17 cellular contexts compared by ENCODE assay signal in the genomic region with DNA sequence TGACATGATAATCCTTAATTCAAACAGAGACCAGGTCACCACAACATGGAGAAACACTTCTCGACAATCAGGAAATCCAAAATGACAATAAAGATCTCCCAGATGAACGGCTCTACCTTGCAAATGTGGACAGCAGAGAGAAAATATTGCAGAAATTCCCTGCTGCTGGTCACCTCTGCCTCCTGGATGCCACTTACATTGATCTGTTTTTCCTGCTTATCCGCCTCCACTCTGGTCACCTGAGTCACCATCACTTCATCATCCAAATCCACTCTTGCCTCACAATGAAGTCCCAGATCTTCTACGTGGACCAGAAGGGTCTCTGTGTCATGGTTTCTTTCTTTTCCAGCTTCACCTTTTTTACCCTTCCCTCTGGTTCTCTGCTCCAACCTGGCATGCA. TPM values are rescaled to one million over a fixed set of nuclear protein-coding genes. Genes with fewer than 3 reads are reported as not detected.
DNase-seq lines count a peak whose midpoint lies in the region; ATAC-seq and TF ChIP-seq lines count a peak whose summit lies in the region.
"Had no signal": no experiment of that assay in that cellular context is flagged by ENCODE, and none has a peak within 500 bp of the region (broad histone marks: within the 10 kb centered on the region; RNA-seq: fewer than 3 reads in every experiment).

No MANE protein-coding gene starts in this region.

- no peaks in the 10 kb centered on the region for H3K9me3 Mint-ChIP-seq in CD4-positive, alpha-beta T cell
- H3K9me3 Mint-ChIP-seq in GM23338 (no peaks in the 10 kb centered on the region), osteocyte (ENCODE audit: unreplicated experiment) (no peaks in the 10 kb centered on the region)
- no peaks in the 10 kb centered on the region for H3K9me3 Mint-ChIP-seq in activated T-helper 1 cell treated with anti-CD3 and anti-CD28 coated beads, Interleukin-12 subunit alpha, Interleukin-12 subunit beta, Interleukin-2, Interleukin-4 antibody, amounts not matched to agents 30 ng/mL and 10 ng/mL and 1 ng/mL, durations not matched to agents 14 hours and 24 hours and 36 hours
- no peaks in the 10 kb centered on the region for H3K9me3 Mint-ChIP-seq in naive thymus-derived CD8-positive, alpha-beta T cell
- H3K9me3 Mint-ChIP-seq in natural killer cell treated with Interleukin-12 subunit alpha and Interleukin-12 subunit beta and Interleukin-15 and Interleukin-18, amount 100 ng/mL, for 72 hours, result no peaks in the 10 kb centered on the region

- no peak for ATAC-seq in CD4-positive, alpha-beta T cell (ENCODE audit: poor library complexity)
- ATAC-seq in GM23338 (no peak), HG02798 (IDR thresholded peaks at IDR 0.05; ENCODE audit: poor library complexity, unreplicated experiment) (no peak)
- no peak for ATAC-seq in naive thymus-derived CD8-positive, alpha-beta T cell
- no peak for ATAC-seq in natural killer cell treated with Interleukin-12 subunit alpha and Interleukin-12 subunit beta and Interleukin-15 and Interleukin-18, amount 100 ng/mL, for 72 hours

- POLR2A ChIA-PET in CD4-positive, alpha-beta T cell (lab: Charles Lee), result no interaction called here
- POLR2A ChIA-PET in naive thymus-derived CD8-positive, alpha-beta T cell (lab: Charles Lee), result interaction anchor here (0.8 to 16.3 kb wide), 4 partner anchors 8 to 63 kb away, joined by 3 to 416 read pairs (median 8); partner anchors contain the start of genes MED6 and TTC9

- no peaks in the 10 kb centered on the region for H3K9me3 ChIP-seq in CD4-positive, alpha-beta T cell (ENCODE audit: control insufficient read depth, low read length)
- H3K9me3 ChIP-seq: right lobe of liver had no signal

- no peaks in the 10 kb centered on the region for H3F3A ChIP-seq in GM23338 (replicated peaks; ENCODE audit: low read depth)

- H3K4me3 ChIP-seq in GM23338, result no peak overlapping the region
- H3K4me3 ChIP-seq: coronary artery, right lobe of liver had no signal

- H3K4me1 ChIP-seq in GM23338 (ENCODE audit: insufficient read depth), result peaks cover 59% of the 10 kb centered on the region

- H3K27me3 ChIP-seq in CD4-positive, alpha-beta T cell (ENCODE audit: control insufficient read depth, insufficient read depth, low read length), result no peaks in the 10 kb centered on the region
- H3K27me3 ChIP-seq in GM23338 (ENCODE audit: insufficient read depth), result no peaks in the 10 kb centered on the region
- H3K27me3 ChIP-seq: right lobe of liver had no signal

- no peak for DNase-seq in CD4-positive, alpha-beta T cell
- DNase-seq in GM23338 (ENCODE audit: low spot score) (no peak), osteocyte (ENCODE audit: extremely low spot score, unreplicated experiment) (no peak)
- no peak for DNase-seq in activated T-helper 1 cell treated with anti-CD3 and anti-CD28 coated beads, Interleukin-12 subunit alpha, Interleukin-12 subunit beta, Interleukin-2, Interleukin-4 antibody, amounts not matched to agents 30 ng/mL and 10 ng/mL and 1 ng/mL, durations not matched to agents 14 hours and 24 hours and 36 hours (ENCODE audit: low spot score)
- DNase-seq in naive thymus-derived CD8-positive, alpha-beta T cell, result no peak
- no peak for DNase-seq in natural killer cell treated with Interleukin-12 subunit alpha and Interleukin-12 subunit beta and Interleukin-15 and Interleukin-18, amount 100 ng/mL, for 72 hours (ENCODE audit: low spot score)
- DNase-seq: activated effector memory CD4-positive, alpha-beta T cell treated with Interleukin-2 at 50 U/mL for 16 hours; foreskin melanocyte; H7; left cardiac atrium; NCI-H1105 treated with DMSO at 0.1 percent for 48 hours; nucleus accumbens; stimulated activated CD4-positive, alpha-beta T cell treated with anti-CD3 and anti-CD28 coated beads, Interleukin-1b, Interleukin-23, amount 100 ng/mL, for 48 hours had no signal

- peak overlapping the region; percentile 95 for H3K27ac Mint-ChIP-seq in CD4-positive, alpha-beta T cell
- H3K27ac Mint-ChIP-seq in GM23338 (peak overlapping the region; percentile 30; the same call in 1 of the 2 replicates), osteocyte (ENCODE audit: unreplicated experiment) (no peak overlapping the region)
- no peak overlapping the region for H3K27ac Mint-ChIP-seq in activated T-helper 1 cell treated with anti-CD3 and anti-CD28 coated beads, Interleukin-12 subunit alpha, Interleukin-12 subunit beta, Interleukin-2, Interleukin-4 antibody, amounts not matched to agents 30 ng/mL and 10 ng/mL and 1 ng/mL, durations not matched to agents 14 hours and 24 hours and 36 hours
- H3K27ac Mint-ChIP-seq in naive thymus-derived CD8-positive, alpha-beta T cell, result peak overlapping the region; percentile 95 to 99 (median 98)
- H3K27ac Mint-ChIP-seq in natural killer cell treated with Interleukin-12 subunit alpha and Interleukin-12 subunit beta and Interleukin-15 and Interleukin-18, amount 100 ng/mL, for 72 hours, result no peak overlapping the region

- H3K36me3 ChIP-seq in GM23338 (ENCODE audit: insufficient read depth), result peaks cover 19% of the 10 kb centered on the region
- H3K36me3 ChIP-seq: right lobe of liver had no signal

- H3K4me3 Mint-ChIP-seq in CD4-positive, alpha-beta T cell, result peak overlapping the region; percentile 49
- H3K4me3 Mint-ChIP-seq in GM23338, result no peak overlapping the region
- peak overlapping the region; percentile 24 for H3K4me3 Mint-ChIP-seq in activated T-helper 1 cell treated with anti-CD3 and anti-CD28 coated beads, Interleukin-12 subunit alpha, Interleukin-12 subunit beta, Interleukin-2, Interleukin-4 antibody, amounts not matched to agents 30 ng/mL and 10 ng/mL and 1 ng/mL, durations not matched to agents 14 hours and 24 hours and 36 hours
- H3K4me3 Mint-ChIP-seq in naive thymus-derived CD8-positive, alpha-beta T cell, result peak overlapping the region in 7 of 10 donors; percentile 24 to 87 (median 48)
- H3K4me3 Mint-ChIP-seq in osteocyte (ENCODE audit: unreplicated experiment), result no peak overlapping the region
- no peak overlapping the region for H3K4me3 Mint-ChIP-seq in natural killer cell treated with Interleukin-12 subunit alpha and Interleukin-12 subunit beta and Interleukin-15 and Interleukin-18, amount 100 ng/mL, for 72 hours

- peaks cover 2% of the 10 kb centered on the region; the same call in 1 of the 2 replicates for H4K20me1 ChIP-seq in GM23338 (replicated peaks; ENCODE audit: insufficient read depth)

- peaks cover 9% of the 10 kb centered on the region for H3K9me2 ChIP-seq in GM23338 (ENCODE audit: insufficient read depth)

- no peak overlapping the region for H2AFZ ChIP-seq in GM23338

- CTCF ChIA-PET in CD4-positive, alpha-beta T cell (lab: Charles Lee), result interaction anchor here (3.5 kb wide), 1 partner anchor 21 kb away, joined by 18 read pairs; the partner anchor contains the start of gene TTC9

- H3K4me2 ChIP-seq in GM23338, result no peak overlapping the region

- no peak overlapping the region for H3K27ac ChIP-seq in CD4-positive, alpha-beta T cell (ENCODE audit: low read depth, low read length)
- H3K27ac ChIP-seq in GM23338 (ENCODE audit: low read depth), result peak overlapping the region; percentile 46; the same call in 1 of the 2 replicates
- H3K27ac ChIP-seq: coronary artery had no signal

- H3K4me1 Mint-ChIP-seq in CD4-positive, alpha-beta T cell (ENCODE audit: low read depth), result peaks cover 86% of the 10 kb centered on the region
- peaks cover 79% of the 10 kb centered on the region for H3K4me1 Mint-ChIP-seq in GM23338
- H3K4me1 Mint-ChIP-seq in activated T-helper 1 cell treated with anti-CD3 and anti-CD28 coated beads, Interleukin-12 subunit alpha, Interleukin-12 subunit beta, Interleukin-2, Interleukin-4 antibody, amounts not matched to agents 30 ng/mL and 10 ng/mL and 1 ng/mL, durations not matched to agents 14 hours and 24 hours and 36 hours (ENCODE audit: low read depth), result peaks cover 77% of the 10 kb centered on the region
- peaks cover 46 to 97% (median 93%) of the 10 kb centered on the region in 4 donors for H3K4me1 Mint-ChIP-seq in naive thymus-derived CD8-positive, alpha-beta T cell
- peaks cover 21% of the 10 kb centered on the region for H3K4me1 Mint-ChIP-seq in osteocyte (ENCODE audit: unreplicated experiment)
- H3K4me1 Mint-ChIP-seq in natural killer cell treated with Interleukin-12 subunit alpha and Interleukin-12 subunit beta and Interleukin-15 and Interleukin-18, amount 100 ng/mL, for 72 hours (ENCODE audit: low read depth in 2 of 2), result peaks cover 9 to 12% of the 10 kb centered on the region in 2 donors

- H3K27me3 Mint-ChIP-seq in CD4-positive, alpha-beta T cell, result no peaks in the 10 kb centered on the region
- H3K27me3 Mint-ChIP-seq in GM23338 (ENCODE audit: insufficient read depth, low read depth, poor library complexity) (peaks cover 2% of the 10 kb centered on the region), osteocyte (ENCODE audit: unreplicated experiment) (no peaks in the 10 kb centered on the region)
- no peaks in the 10 kb centered on the region for H3K27me3 Mint-ChIP-seq in activated T-helper 1 cell treated with anti-CD3 and anti-CD28 coated beads, Interleukin-12 subunit alpha, Interleukin-12 subunit beta, Interleukin-2, Interleukin-4 antibody, amounts not matched to agents 30 ng/mL and 10 ng/mL and 1 ng/mL, durations not matched to agents 14 hours and 24 hours and 36 hours (ENCODE audit: insufficient read depth)
- H3K27me3 Mint-ChIP-seq in naive thymus-derived CD8-positive, alpha-beta T cell, result no peaks in the 10 kb centered on the region
- H3K27me3 Mint-ChIP-seq in natural killer cell treated with Interleukin-12 subunit alpha and Interleukin-12 subunit beta and Interleukin-15 and Interleukin-18, amount 100 ng/mL, for 72 hours, result peaks cover 0 to 2% of the 10 kb centered on the region in 2 donors

- intact Hi-C loops in CD4-positive, alpha-beta T cell (cut with DNase I, micrococcal nuclease), result loop anchor here (5.0 kb wide), 1 partner anchor 41 kb away; no protein-coding TSS in a partner anchor
- intact Hi-C loops in activated T-helper 1 cell treated with anti-CD3 and anti-CD28 coated beads, Interleukin-12 subunit alpha, Interleukin-12 subunit beta, Interleukin-2, Interleukin-4 antibody, amounts not matched to agents 30 ng/mL and 10 ng/mL and 1 ng/mL, durations not matched to agents 14 hours and 24 hours and 36 hours (cut with micrococcal nuclease), result no loop called here

- no peak for TF ChIP-seq CTCF in CD4-positive, alpha-beta T cell (IDR thresholded peaks at IDR 0.05)
- no peak for TF ChIP-seq CTCF in GM23338 (conservative IDR thresholded peaks at IDR 0.05; ENCODE audit: low read depth in 2 of 2)
- no peak for TF ChIP-seq CTCF in osteocyte (IDR thresholded peaks at IDR 0.05)

- H3K79me2 ChIP-seq in GM23338 (replicated peaks; ENCODE audit: insufficient read depth), result peaks cover 95% of the 10 kb centered on the region

- peaks cover 36% of the 10 kb centered on the region for H3K36me3 Mint-ChIP-seq in CD4-positive, alpha-beta T cell (ENCODE audit: low read depth)
- H3K36me3 Mint-ChIP-seq in GM23338 (ENCODE audit: low read depth) (peaks cover 54% of the 10 kb centered on the region), osteocyte (ENCODE audit: unreplicated experiment) (no peaks in the 10 kb centered on the region)
- H3K36me3 Mint-ChIP-seq in activated T-helper 1 cell treated with anti-CD3 and anti-CD28 coated beads, Interleukin-12 subunit alpha, Interleukin-12 subunit beta, Interleukin-2, Interleukin-4 antibody, amounts not matched to agents 30 ng/mL and 10 ng/mL and 1 ng/mL, durations not matched to agents 14 hours and 24 hours and 36 hours (ENCODE audit: low read depth), result peaks cover 15% of the 10 kb centered on the region
- H3K36me3 Mint-ChIP-seq in naive thymus-derived CD8-positive, alpha-beta T cell, result peaks cover 5 to 12% (median 6%) of the 10 kb centered on the region in 3 donors
- no peaks in the 10 kb centered on the region for H3K36me3 Mint-ChIP-seq in natural killer cell treated with Interleukin-12 subunit alpha and Interleukin-12 subunit beta and Interleukin-15 and Interleukin-18, amount 100 ng/mL, for 72 hours

RNA-seq across cellular contexts. Expression of gene TTC9, which starts 21.1 kb away (rescaled TPM):
- 1 to 10 TPM; 6.8 to 7.0 TPM for total RNA-seq in CD4-positive, alpha-beta T cell
- total RNA-seq in GM23338 (2014; rRNA removed; shearing (Covaris generic)), result 29.2 and 34.2 TPM in 2 replicates
- 9.9 and 10.3 TPM in 2 replicates for polyA plus RNA-seq in GM23338 (2016; fragmentation: Nextera tagmentation; extraction: Ambion mirVana)
- total RNA-seq in activated T-helper 1 cell treated with anti-CD3 and anti-CD28 coated beads, Interleukin-12 subunit alpha, Interleukin-12 subunit beta, Interleukin-2, Interleukin-4 antibody, amounts not matched to agents 30 ng/mL and 10 ng/mL and 1 ng/mL, durations not matched to agents 14 hours and 24 hours and 36 hours, result 6.6 and 6.7 TPM in 2 replicates
- 10 to 100 TPM; 25.2 to 26.5 TPM for total RNA-seq in naive thymus-derived CD8-positive, alpha-beta T cell
- 10 to 100 TPM; 10.2 to 22.0 (median 10.6) TPM for polyA plus RNA-seq in naive thymus-derived CD8-positive, alpha-beta T cell
- total RNA-seq in osteocyte, result 0.99 and 1.2 TPM in 2 replicates
- total RNA-seq in natural killer cell treated with Interleukin-12 subunit alpha and Interleukin-12 subunit beta and Interleukin-15 and Interleukin-18, amount 100 ng/mL, for 72 hours, result 1 to 10 TPM; 1.5 to 1.6 TPM
- total RNA-seq: endothelial cell of umbilical vein had no signal

Comparison
In these comparisons a context has a peak if more than half of its experiments do, and no peak if none do; other contexts are left out.
1. H3K27ac Mint-ChIP-seq: peak in CD4-positive, alpha-beta T cell (single experiment), GM23338 (single experiment) and naive thymus-derived CD8-positive, alpha-beta T cell (10 of 10); none in activated T-helper 1 cell treated with anti-CD3 and anti-CD28 coated beads, Interleukin-12 subunit alpha, Interleukin-12 subunit beta, Interleukin-2, Interleukin-4 antibody, amounts not matched to agents 30 ng/mL and 10 ng/mL and 1 ng/mL, durations not matched to agents 14 hours and 24 hours and 36 hours (single experiment), osteocyte (single experiment) and natural killer cell treated with Interleukin-12 subunit alpha and Interleukin-12 subunit beta and Interleukin-15 and Interleukin-18, amount 100 ng/mL, for 72 hours (0 of 2).
2. H3K4me3 Mint-ChIP-seq: peak in CD4-positive, alpha-beta T cell (single experiment), activated T-helper 1 cell treated with anti-CD3 and anti-CD28 coated beads, Interleukin-12 subunit alpha, Interleukin-12 subunit beta, Interleukin-2, Interleukin-4 antibody, amounts not matched to agents 30 ng/mL and 10 ng/mL and 1 ng/mL, durations not matched to agents 14 hours and 24 hours and 36 hours (single experiment) and naive thymus-derived CD8-positive, alpha-beta T cell (7 of 10); none in GM23338 (single experiment), osteocyte (single experiment) and natural killer cell treated with Interleukin-12 subunit alpha and Interleukin-12 subunit beta and Interleukin-15 and Interleukin-18, amount 100 ng/mL, for 72 hours (single experiment).